1 cellular context compared by ENCODE assay signal in genomic region chr4:75916091-75916661, GRCh38.
TF ChIP-seq lines count a peak whose summit lies in the region.

No MANE protein-coding gene starts in this region.

TF ChIP-seq in H1, 55 proteins besides CTCF, POLR2A, EP300 and RAD21 (continued from another document):
- TF ChIP-seq, protein P1, sequence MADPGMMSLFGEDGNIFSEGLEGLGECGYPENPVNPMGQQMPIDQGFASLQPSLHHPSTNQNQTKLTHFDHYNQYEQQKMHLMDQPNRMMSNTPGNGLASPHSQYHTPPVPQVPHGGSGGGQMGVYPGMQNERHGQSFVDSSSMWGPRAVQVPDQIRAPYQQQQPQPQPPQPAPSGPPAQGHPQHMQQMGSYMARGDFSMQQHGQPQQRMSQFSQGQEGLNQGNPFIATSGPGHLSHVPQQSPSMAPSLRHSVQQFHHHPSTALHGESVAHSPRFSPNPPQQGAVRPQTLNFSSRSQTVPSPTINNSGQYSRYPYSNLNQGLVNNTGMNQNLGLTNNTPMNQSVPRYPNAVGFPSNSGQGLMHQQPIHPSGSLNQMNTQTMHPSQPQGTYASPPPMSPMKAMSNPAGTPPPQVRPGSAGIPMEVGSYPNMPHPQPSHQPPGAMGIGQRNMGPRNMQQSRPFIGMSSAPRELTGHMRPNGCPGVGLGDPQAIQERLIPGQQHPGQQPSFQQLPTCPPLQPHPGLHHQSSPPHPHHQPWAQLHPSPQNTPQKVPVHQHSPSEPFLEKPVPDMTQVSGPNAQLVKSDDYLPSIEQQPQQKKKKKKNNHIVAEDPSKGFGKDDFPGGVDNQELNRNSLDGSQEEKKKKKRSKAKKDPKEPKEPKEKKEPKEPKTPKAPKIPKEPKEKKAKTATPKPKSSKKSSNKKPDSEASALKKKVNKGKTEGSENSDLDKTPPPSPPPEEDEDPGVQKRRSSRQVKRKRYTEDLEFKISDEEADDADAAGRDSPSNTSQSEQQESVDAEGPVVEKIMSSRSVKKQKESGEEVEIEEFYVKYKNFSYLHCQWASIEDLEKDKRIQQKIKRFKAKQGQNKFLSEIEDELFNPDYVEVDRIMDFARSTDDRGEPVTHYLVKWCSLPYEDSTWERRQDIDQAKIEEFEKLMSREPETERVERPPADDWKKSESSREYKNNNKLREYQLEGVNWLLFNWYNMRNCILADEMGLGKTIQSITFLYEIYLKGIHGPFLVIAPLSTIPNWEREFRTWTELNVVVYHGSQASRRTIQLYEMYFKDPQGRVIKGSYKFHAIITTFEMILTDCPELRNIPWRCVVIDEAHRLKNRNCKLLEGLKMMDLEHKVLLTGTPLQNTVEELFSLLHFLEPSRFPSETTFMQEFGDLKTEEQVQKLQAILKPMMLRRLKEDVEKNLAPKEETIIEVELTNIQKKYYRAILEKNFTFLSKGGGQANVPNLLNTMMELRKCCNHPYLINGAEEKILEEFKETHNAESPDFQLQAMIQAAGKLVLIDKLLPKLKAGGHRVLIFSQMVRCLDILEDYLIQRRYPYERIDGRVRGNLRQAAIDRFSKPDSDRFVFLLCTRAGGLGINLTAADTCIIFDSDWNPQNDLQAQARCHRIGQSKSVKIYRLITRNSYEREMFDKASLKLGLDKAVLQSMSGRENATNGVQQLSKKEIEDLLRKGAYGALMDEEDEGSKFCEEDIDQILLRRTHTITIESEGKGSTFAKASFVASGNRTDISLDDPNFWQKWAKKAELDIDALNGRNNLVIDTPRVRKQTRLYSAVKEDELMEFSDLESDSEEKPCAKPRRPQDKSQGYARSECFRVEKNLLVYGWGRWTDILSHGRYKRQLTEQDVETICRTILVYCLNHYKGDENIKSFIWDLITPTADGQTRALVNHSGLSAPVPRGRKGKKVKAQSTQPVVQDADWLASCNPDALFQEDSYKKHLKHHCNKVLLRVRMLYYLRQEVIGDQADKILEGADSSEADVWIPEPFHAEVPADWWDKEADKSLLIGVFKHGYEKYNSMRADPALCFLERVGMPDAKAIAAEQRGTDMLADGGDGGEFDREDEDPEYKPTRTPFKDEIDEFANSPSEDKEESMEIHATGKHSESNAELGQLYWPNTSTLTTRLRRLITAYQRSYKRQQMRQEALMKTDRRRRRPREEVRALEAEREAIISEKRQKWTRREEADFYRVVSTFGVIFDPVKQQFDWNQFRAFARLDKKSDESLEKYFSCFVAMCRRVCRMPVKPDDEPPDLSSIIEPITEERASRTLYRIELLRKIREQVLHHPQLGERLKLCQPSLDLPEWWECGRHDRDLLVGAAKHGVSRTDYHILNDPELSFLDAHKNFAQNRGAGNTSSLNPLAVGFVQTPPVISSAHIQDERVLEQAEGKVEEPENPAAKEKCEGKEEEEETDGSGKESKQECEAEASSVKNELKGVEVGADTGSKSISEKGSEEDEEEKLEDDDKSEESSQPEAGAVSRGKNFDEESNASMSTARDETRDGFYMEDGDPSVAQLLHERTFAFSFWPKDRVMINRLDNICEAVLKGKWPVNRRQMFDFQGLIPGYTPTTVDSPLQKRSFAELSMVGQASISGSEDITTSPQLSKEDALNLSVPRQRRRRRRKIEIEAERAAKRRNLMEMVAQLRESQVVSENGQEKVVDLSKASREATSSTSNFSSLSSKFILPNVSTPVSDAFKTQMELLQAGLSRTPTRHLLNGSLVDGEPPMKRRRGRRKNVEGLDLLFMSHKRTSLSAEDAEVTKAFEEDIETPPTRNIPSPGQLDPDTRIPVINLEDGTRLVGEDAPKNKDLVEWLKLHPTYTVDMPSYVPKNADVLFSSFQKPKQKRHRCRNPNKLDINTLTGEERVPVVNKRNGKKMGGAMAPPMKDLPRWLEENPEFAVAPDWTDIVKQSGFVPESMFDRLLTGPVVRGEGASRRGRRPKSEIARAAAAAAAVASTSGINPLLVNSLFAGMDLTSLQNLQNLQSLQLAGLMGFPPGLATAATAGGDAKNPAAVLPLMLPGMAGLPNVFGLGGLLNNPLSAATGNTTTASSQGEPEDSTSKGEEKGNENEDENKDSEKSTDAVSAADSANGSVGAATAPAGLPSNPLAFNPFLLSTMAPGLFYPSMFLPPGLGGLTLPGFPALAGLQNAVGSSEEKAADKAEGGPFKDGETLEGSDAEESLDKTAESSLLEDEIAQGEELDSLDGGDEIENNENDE (IDR thresholded peaks at IDR 0.05; ENCODE audit: insufficient replicate concordance, low read length) = no peak
- TF ChIP-seq CBX5 (IDR thresholded peaks at IDR 0.05; ENCODE audit: low read depth, low read length) (no peak), E2F6 (IDR thresholded peaks at IDR 0.05) (no peak), ZNF274 (IDR thresholded peaks at IDR 0.05; ENCODE audit: borderline replicate concordance, extremely low read depth, low read length) (no peak), SIX5 (IDR thresholded peaks at IDR 0.05; ENCODE audit: low read depth, low read length) (no peak), NRF1 (IDR thresholded peaks at IDR 0.05; ENCODE audit: low read depth, low read length) (no peak), CHD1 (IDR thresholded peaks at IDR 0.05; ENCODE audit: low read depth, low read length) (no peak), YY1 (IDR thresholded peaks at IDR 0.05; ENCODE audit: low read depth, low read length) (no peak), TCF12 (IDR thresholded peaks at IDR 0.05; ENCODE audit: low read depth, low read length) (no peak), CREB1 (IDR thresholded peaks at IDR 0.05) (no peak), SAP30 (IDR thresholded peaks at IDR 0.05; ENCODE audit: insufficient read depth, insufficient replicate concordance, low read length) (no peak), JUND (IDR thresholded peaks at IDR 0.05; ENCODE audit: low read length) (no peak), SIRT6 (IDR thresholded peaks at IDR 0.05; ENCODE audit: low read length) (no peak), FOSL1 (IDR thresholded peaks at IDR 0.05; ENCODE audit: insufficient read depth, low read depth, low read length) (no peak)
TF ChIP-seq in H1: peak in this region for 0.
